In the genomic region with DNA sequence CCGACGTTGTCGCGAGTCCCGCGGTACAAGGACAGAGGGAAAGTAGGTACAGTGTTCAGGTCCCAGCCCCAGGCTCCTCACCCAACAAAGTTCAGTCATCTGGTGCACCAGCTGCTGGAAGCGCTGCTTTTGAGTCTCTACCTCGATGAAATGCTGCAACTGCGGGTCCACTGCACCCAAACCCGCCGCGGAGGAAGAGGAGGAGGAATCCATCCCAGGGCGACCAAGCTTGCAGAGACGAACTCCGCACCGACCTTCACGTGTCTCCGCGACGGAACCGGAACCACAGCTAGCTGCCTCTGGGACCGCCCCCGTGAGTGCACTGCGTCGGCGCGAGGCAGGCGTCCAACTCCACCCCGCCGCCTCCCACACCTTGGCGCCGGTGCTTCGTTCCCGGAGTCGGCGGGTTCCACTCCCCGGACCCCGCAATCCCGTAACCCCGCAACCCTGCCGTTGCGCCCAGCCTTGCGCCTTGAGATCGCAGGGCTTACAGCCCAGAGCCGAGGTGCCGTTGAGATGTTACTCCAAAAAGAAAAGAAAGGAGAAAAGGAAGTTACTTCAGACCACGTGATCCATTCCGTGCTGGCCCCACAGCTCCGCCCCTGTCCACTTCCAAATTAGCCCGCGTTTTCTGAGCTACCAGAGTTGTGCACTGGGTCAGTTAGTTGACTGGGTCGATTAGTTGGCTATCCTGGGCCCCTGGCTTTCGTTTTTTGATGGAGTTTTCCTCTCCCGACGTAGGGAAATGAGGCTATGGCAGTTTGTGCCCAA, we compare ENCODE assay signal across 8 cellular contexts. TPM values are rescaled to one million over a fixed set of nuclear protein-coding genes. Genes with fewer than 3 reads are reported as not detected.
DNase-seq lines count a peak whose midpoint lies in the region; ATAC-seq and TF ChIP-seq lines count a peak whose summit lies in the region.

A gene with protein sequence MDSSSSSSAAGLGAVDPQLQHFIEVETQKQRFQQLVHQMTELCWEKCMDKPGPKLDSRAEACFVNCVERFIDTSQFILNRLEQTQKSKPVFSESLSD (minus strand): TSS at position 291 of the 771 bp plus-strand sequence. CDS start 78 bp downstream, at position 213.

- peak; percentile 6 for DNase-seq in BJ (ENCODE audit: low read depth)
- peak; percentile 49 for DNase-seq in GM19240 (ENCODE audit: insufficient read length, low spot score)
- peak; percentile 72 to 76 for DNase-seq in NCI-H524 (lab: John Stamatoyannopoulos, UW)
- DNase-seq in activated CD4-positive, alpha-beta T cell treated with anti-CD3 and anti-CD28 coated beads, Interleukin-2, amount 50 U/mL, for 1 hour = peak; percentile 69
- peak; percentile 48 for DNase-seq in dedifferentiated amniotic fluid mesenchymal stem cell (ENCODE audit: extremely low spot score)
- DNase-seq in stimulated activated CD4-positive, alpha-beta T cell treated with anti-CD3 and anti-CD28 coated beads, Interleukin-4, amount 100 ng/mL, for 24 hours = peak; percentile 83

- no peak for TF ChIP-seq RAD21 in liver (IDR thresholded peaks at IDR 0.05)

- under 1% methylated on average over 55 of the region's 55 CpGs for WGBS in liver

- POLR2A ChIA-PET in BJ (lab: Charles Lee) = no interaction called here

- peaks cover 2 to 9% (median 4%) of the 10 kb centered on the region in 4 donors for H3K4me1 ChIP-seq in liver (ENCODE audit: control insufficient read depth in 4 of 4, insufficient read depth in 4 of 4, low read length in 3 of 4)

- CTCF ChIA-PET in BJ (lab: Yijun Ruan, JAX) = no interaction called here

- H3K4me3 ChIP-seq in BJ (ENCODE audit: low read depth, low read length) (peak within 1 kb of the TSS; percentile 78), liver (ENCODE audit: low read depth in 1 of 3, low read length in 3 of 3) (peak within 1 kb of the TSS; percentile 80 to 82 (median 82))

- no peaks in the 10 kb centered on the region for H3K9me3 ChIP-seq in liver (ENCODE audit: control insufficient read depth in 4 of 4, low read length in 3 of 4)

- no peaks in the 10 kb centered on the region for H3K27me3 ChIP-seq in BJ (ENCODE audit: control insufficient read depth, insufficient read depth, low read length)
- no peaks in the 10 kb centered on the region for H3K27me3 ChIP-seq in liver (ENCODE audit: control insufficient read depth in 4 of 4, insufficient read depth in 4 of 4, low read length in 3 of 4)

- ATAC-seq in HG03442 (IDR thresholded peaks at IDR 0.05; ENCODE audit: unreplicated experiment) = peak; percentile 97

- no peak for TF ChIP-seq CTCF in BJ (IDR thresholded peaks at IDR 0.05; ENCODE audit: insufficient read depth, low read depth, low read length)
- TF ChIP-seq CTCF in liver (IDR thresholded peaks at IDR 0.05; ENCODE audit: low read depth, low read length, missing input control) = no peak

- H3K9ac ChIP-seq in liver (ENCODE audit: low read depth in 1 of 2, low read length in 2 of 2) = peak within 1 kb of the TSS; percentile 55 to 58

- H3K36me3 ChIP-seq in BJ (ENCODE audit: control insufficient read depth, insufficient read depth, low read length) (no peaks in the 10 kb centered on the region; the same call in 1 of the 2 replicates), liver (ENCODE audit: control insufficient read depth in 4 of 4, insufficient read depth in 3 of 4, low read depth in 1 of 4, low read length in 3 of 4) (peaks cover 0 to under 1% (median 0%) of the 10 kb centered on the region in 4 donors)

- peak within 1 kb of the TSS; percentile 64 to 88 for H3K27ac ChIP-seq in liver (ENCODE audit: low read depth in 1 of 2, low read length in 2 of 2)

TF ChIP-seq in liver, 16 proteins besides CTCF, POLR2A, EP300 and RAD21:
- TF ChIP-seq, protein P1, sequence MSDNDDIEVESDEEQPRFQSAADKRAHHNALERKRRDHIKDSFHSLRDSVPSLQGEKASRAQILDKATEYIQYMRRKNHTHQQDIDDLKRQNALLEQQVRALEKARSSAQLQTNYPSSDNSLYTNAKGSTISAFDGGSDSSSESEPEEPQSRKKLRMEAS (IDR thresholded peaks at IDR 0.05) = peak; percentile 31
- peak; percentile 8 for TF ChIP-seq SP1 (IDR thresholded peaks at IDR 0.05)
- TF ChIP-seq GABPA (IDR thresholded peaks at IDR 0.05 in 1 of 2, conservative IDR thresholded peaks at IDR 0.05 in 1 of 2) = peak; percentile 43 to 88
- no peak for TF ChIP-seq JUND (IDR thresholded peaks at IDR 0.05)
- TF ChIP-seq YY1 (IDR thresholded peaks at IDR 0.05) = no peak
TF ChIP-seq in liver: peak in this region for 3.

RNA-seq across cellular contexts. Expression of the gene that starts here (rescaled TPM):
- polyA plus RNA-seq in BJ (2011; rRNA removed) = 5.9 and 6.4 TPM in 2 replicates
- 2.9 and 5.2 TPM in 2 replicates for polyA minus RNA-seq in BJ (2011; rRNA and poly(A)+ RNA removed)
- 10 to 100 TPM in 1 of 2 donors, 1 to 10 TPM in 1; 6.1 to 12.3 TPM for total RNA-seq in liver
- polyA plus RNA-seq in liver = 10 to 100 TPM; 15.2 to 21.4 TPM

Comparison
In these comparisons a context has a peak if more than half of its experiments do, and no peak if none do; other contexts are left out.
1. Peak in every context shown above with its lines: DNase-seq, ATAC-seq, H3K4me3 ChIP-seq and H3K27ac ChIP-seq.
2. DNase-seq: peak in every context shown above with its lines; median percentile 83 in stimulated activated CD4-positive, alpha-beta T cell treated with anti-CD3 and anti-CD28 coated beads, Interleukin-4, amount 100 ng/mL, for 24 hours; 74 in NCI-H524; 69 in activated CD4-positive, alpha-beta T cell treated with anti-CD3 and anti-CD28 coated beads, Interleukin-2, amount 50 U/mL, for 1 hour; 49 in GM19240; 48 in dedifferentiated amniotic fluid mesenchymal stem cell; 6 in BJ.